ENCODE assay signal across 20 cellular contexts in genomic region chr16:50114357-50115129, GRCh38. TPM values are rescaled to one million over a fixed set of nuclear protein-coding genes. Genes with fewer than 3 reads are reported as not detected.
DNase-seq lines count a peak whose midpoint lies in the region; ATAC-seq, FAIRE-seq and TF ChIP-seq lines count a peak whose summit lies in the region.
"Had no signal": no experiment of that assay in that cellular context is flagged by ENCODE, and none has a peak within 500 bp of the region (broad histone marks: within the 10 kb centered on the region; RNA-seq: fewer than 3 reads in every experiment).

No MANE protein-coding gene starts in this region.

- H3K4me1 Mint-ChIP-seq in type B pancreatic cell (ENCODE audit: unreplicated experiment): no peaks in the 10 kb centered on the region
- H3K4me1 Mint-ChIP-seq: naive B cell had no signal

- H3K36me3 Mint-ChIP-seq in type B pancreatic cell: no peaks in the 10 kb centered on the region
- H3K36me3 Mint-ChIP-seq: activated CD8-positive, alpha-beta memory T cell treated with anti-CD3 and anti-CD28 coated beads, Interleukin-2, amount 10 ng/mL, durations not matched to agents 7 days and 5 days; naive B cell had no signal

- H3K27ac Mint-ChIP-seq in type B pancreatic cell: peak overlapping the region; percentile 57
- H3K27ac Mint-ChIP-seq: activated CD8-positive, alpha-beta memory T cell treated with anti-CD3 and anti-CD28 coated beads, Interleukin-2, amount 10 ng/mL, durations not matched to agents 7 days and 5 days; naive B cell had no signal

- DNase-seq in PC-9: peak; percentile 55 to 72
- DNase-seq in foreskin keratinocyte: peak; percentile 54 to 79
- DNase-seq in type B pancreatic cell (ENCODE audit: extremely low spot score, unreplicated experiment): no peak
- no peak for DNase-seq in GM19239 (ENCODE audit: insufficient read length, low spot score)
- DNase-seq in sigmoid colon: no peak
- DNase-seq: activated CD4-positive, alpha-beta T cell treated with anti-CD3 and anti-CD28 coated beads for 1 hour; activated CD8-positive, alpha-beta memory T cell treated with anti-CD3 and anti-CD28 coated beads, Interleukin-2, amount 10 ng/mL, durations not matched to agents 7 days and 5 days; central memory CD4-positive, alpha-beta T cell; naive B cell; NCI-H1417; NCI-H2171; NCI-H69; SK-N-SH; small intestine; stimulated activated CD4-positive, alpha-beta T cell treated with anti-CD3 and anti-CD28 coated beads, Interleukin-4, amount 100 ng/mL, for 4 hours had no signal

- no peaks in the 10 kb centered on the region for H3F3A ChIP-seq in PC-9 (ENCODE audit: insufficient read depth, low read depth)

- POLR2A ChIA-PET in HEK293 (lab: Yijun Ruan, JAX): no interaction called here
- POLR2A ChIA-PET in PC-9 (lab: Charles Lee; ENCODE audit: unreplicated experiment): no interaction called here

- no TSS peak for BruUV-seq in PC-9 (replicated peaks; lab: Mats Ljungman, UMichigan)

- no peak overlapping the region for H3K27ac ChIP-seq in HEK293 (ENCODE audit: extremely low read depth, low read depth, low read length)
- peak overlapping the region; percentile 33; the same call in 1 of the 2 replicates for H3K27ac ChIP-seq in PC-9
- H3K27ac ChIP-seq in foreskin keratinocyte: no peak overlapping the region
- H3K27ac ChIP-seq in sigmoid colon: no peak overlapping the region
- H3K27ac ChIP-seq: BLaER1, suprapubic skin had no signal

- no peaks in the 10 kb centered on the region for H4K20me1 ChIP-seq in PC-9 (ENCODE audit: insufficient read depth)
- H4K20me1 ChIP-seq: BLaER1 had no signal

- no peaks in the 10 kb centered on the region; the same call in 1 of the 2 replicates for H3K9me2 ChIP-seq in PC-9 (ENCODE audit: insufficient read depth)
- H3K9me2 ChIP-seq: SK-N-SH had no signal

- TF ChIP-seq CTCF in HEK293 (tag by site-specific recombination; IDR thresholded peaks at IDR 0.05): no peak
- no peak for TF ChIP-seq CTCF in PC-9 (conservative IDR thresholded peaks at IDR 0.05)
- no peak for TF ChIP-seq CTCF in foreskin keratinocyte (conservative IDR thresholded peaks at IDR 0.05)
- TF ChIP-seq CTCF in type B pancreatic cell (conservative IDR thresholded peaks at IDR 0.05): no peak
- TF ChIP-seq CTCF in sigmoid colon (IDR thresholded peaks at IDR 0.05): no peak

- ATAC-seq in foreskin keratinocyte: peak; percentile 78
- ATAC-seq in HG03432 (IDR thresholded peaks at IDR 0.05; ENCODE audit: unreplicated experiment): no peak
- ATAC-seq: activated CD8-positive, alpha-beta memory T cell treated with anti-CD3 and anti-CD28 coated beads, Interleukin-2, amount 10 ng/mL, durations not matched to agents 7 days and 5 days had no signal

- H3K4me3 Mint-ChIP-seq in type B pancreatic cell: no peak overlapping the region
- H3K4me3 Mint-ChIP-seq: activated CD8-positive, alpha-beta memory T cell treated with anti-CD3 and anti-CD28 coated beads, Interleukin-2, amount 10 ng/mL, durations not matched to agents 7 days and 5 days; naive B cell had no signal

- no peaks in the 10 kb centered on the region for H3K79me2 ChIP-seq in PC-9 (ENCODE audit: low read depth)

- TF ChIP-seq EP300 in sigmoid colon (IDR thresholded peaks at IDR 0.05): no peak

- H3K4me3 ChIP-seq in HEK293 (ENCODE audit: low read depth, low read length) (no peak overlapping the region), PC-9 (no peak overlapping the region), sigmoid colon (no peak overlapping the region)
- H3K4me3 ChIP-seq: BLaER1, lung, suprapubic skin had no signal

- TF ChIP-seq POLR2A in sigmoid colon (IDR thresholded peaks at IDR 0.05): no peak

- no peaks in the 10 kb centered on the region for H3K27me3 ChIP-seq in PC-9 (ENCODE audit: insufficient read depth, low read depth)
- no peaks in the 10 kb centered on the region for H3K27me3 ChIP-seq in foreskin keratinocyte
- H3K27me3 ChIP-seq in sigmoid colon: no peaks in the 10 kb centered on the region
- H3K27me3 ChIP-seq: BLaER1, suprapubic skin had no signal

- H3K9me3 ChIP-seq in HEK293 (ENCODE audit: control insufficient read depth, insufficient read depth, low read depth, low read length): no peaks in the 10 kb centered on the region
- H3K9me3 ChIP-seq in PC-9 (ENCODE audit: insufficient read depth, low read depth): no peaks in the 10 kb centered on the region
- H3K9me3 ChIP-seq in sigmoid colon: no peaks in the 10 kb centered on the region
- H3K9me3 ChIP-seq: BLaER1, SK-N-SH, suprapubic skin had no signal

- H2AFZ ChIP-seq in PC-9: peak overlapping the region; percentile 40; the same call in 1 of the 2 replicates

- FAIRE-seq in GM19239 (lab: Jason Lieb, UNC): no peak
- FAIRE-seq: small intestine had no signal

- H3K27me3 Mint-ChIP-seq in type B pancreatic cell: no peaks in the 10 kb centered on the region
- H3K27me3 Mint-ChIP-seq: activated CD8-positive, alpha-beta memory T cell treated with anti-CD3 and anti-CD28 coated beads, Interleukin-2, amount 10 ng/mL, durations not matched to agents 7 days and 5 days had no signal

- CTCF ChIA-PET in HEK293 (lab: Yijun Ruan, JAX) (no interaction called here), PC-9 (lab: Charles Lee) (no interaction called here)

- H3K36me3 ChIP-seq in HEK293 (ENCODE audit: control insufficient read depth in 2 of 2, insufficient read depth in 1 of 2, low read length in 2 of 2) (no peaks in the 10 kb centered on the region), PC-9 (ENCODE audit: low read depth) (no peaks in the 10 kb centered on the region), sigmoid colon (no peaks in the 10 kb centered on the region)
- H3K36me3 ChIP-seq: BLaER1, suprapubic skin had no signal

- peak overlapping the region; percentile 32 for H3K4me2 ChIP-seq in PC-9
- H3K4me2 ChIP-seq: BLaER1, SK-N-SH had no signal

- H3K9me3 Mint-ChIP-seq in type B pancreatic cell: no peaks in the 10 kb centered on the region
- H3K9me3 Mint-ChIP-seq: naive B cell had no signal

- intact Hi-C loops in PC-9 (cut with micrococcal nuclease; ENCODE audit: unreplicated experiment): no loop called here
- intact Hi-C loops in sigmoid colon (cut with DNase I): no loop called here

- H3K4me1 ChIP-seq in HEK293 (ENCODE audit: control insufficient read depth, insufficient read depth, low read length): no peaks in the 10 kb centered on the region
- H3K4me1 ChIP-seq in PC-9 (replicated peaks; ENCODE audit: insufficient read depth): peaks cover 10% of the 10 kb centered on the region
- peaks cover 8% of the 10 kb centered on the region for H3K4me1 ChIP-seq in foreskin keratinocyte
- H3K4me1 ChIP-seq in sigmoid colon: no peaks in the 10 kb centered on the region
- H3K4me1 ChIP-seq: BLaER1, suprapubic skin had no signal

- 81 to 90% methylated on average over 8 of the region's 8 CpGs for WGBS in sigmoid colon, 2 donors

TF ChIP-seq in HEK293, 187 proteins besides CTCF, POLR2A, EP300 and RAD21 (continues in another document):
- TF ChIP-seq ZNF585B (tag by site-specific recombination; IDR thresholded peaks at IDR 0.05): no peak
- TF ChIP-seq ZNF37A (tag by site-specific recombination; IDR thresholded peaks at IDR 0.05): no peak
- no peak for TF ChIP-seq ZNF18 (tag by site-specific recombination; IDR thresholded peaks at IDR 0.05)
- no peak for TF ChIP-seq ZNF645 (tag by site-specific recombination; IDR thresholded peaks at IDR 0.05)
- no peak for TF ChIP-seq ZNF571 (tag by site-specific recombination; IDR thresholded peaks at IDR 0.05)
- TF ChIP-seq ZNF433 (tag by site-specific recombination; IDR thresholded peaks at IDR 0.05; ENCODE audit: low read depth): no peak
- TF ChIP-seq ZNF404 (tag by site-specific recombination; IDR thresholded peaks at IDR 0.05): no peak
- TF ChIP-seq ZFHX2 (tag by site-specific recombination; conservative IDR thresholded peaks at IDR 0.05): peak; percentile 73
- TF ChIP-seq ZNF423 (tag by site-specific recombination; IDR thresholded peaks at IDR 0.05): no peak
- TF ChIP-seq ZNF580 (tag by site-specific recombination; IDR thresholded peaks at IDR 0.05): no peak
- no peak for TF ChIP-seq ZNF202 (tag by site-specific recombination; IDR thresholded peaks at IDR 0.05; ENCODE audit: borderline replicate concordance)

RNA-seq across cellular contexts. Expression of gene TENT4B, which starts 38.6 kb away (rescaled TPM):
- 6.1 and 11.4 TPM in 2 replicates for total RNA-seq in PC-9 (2021)
- total RNA-seq in foreskin keratinocyte: 11.5 and 13.3 TPM in 2 replicates
- polyA plus RNA-seq in foreskin keratinocyte: 3.1 and 4.1 TPM in 2 replicates
- total RNA-seq in type B pancreatic cell (ENCODE audit: low replicate concordance): 13.1 and 14.1 TPM in 2 replicates
- 10 to 100 TPM; 14.9 to 23.5 (median 20.0) TPM for total RNA-seq in sigmoid colon
- 1 to 10 TPM; 3.6 to 5.0 (median 4.2) TPM for polyA plus RNA-seq in sigmoid colon

RNA-seq across cellular contexts. Expression of gene HEATR3, which starts 48.8 kb away (rescaled TPM):
- total RNA-seq in PC-9 (2021): 11.5 and 14.3 TPM in 2 replicates
- 18.9 and 21.4 TPM in 2 replicates for total RNA-seq in foreskin keratinocyte
- polyA plus RNA-seq in foreskin keratinocyte: 6.9 and 8.8 TPM in 2 replicates
- total RNA-seq in type B pancreatic cell (ENCODE audit: low replicate concordance): 16.7 and 17.9 TPM in 2 replicates
- total RNA-seq in sigmoid colon: 10 to 100 TPM; 14.0 to 20.5 (median 15.1) TPM
- polyA plus RNA-seq in sigmoid colon: 10 to 100 TPM in 1 of 3 donors, 1 to 10 TPM in 2; 5.4 to 13.1 (median 7.2) TPM

Comparison
In these comparisons a context has a peak if more than half of its experiments do, and no peak if none do; other contexts are left out.
1. DNase-seq: peak in PC-9 (2 of 2) and foreskin keratinocyte (2 of 2); none in type B pancreatic cell (single experiment), GM19239 (single experiment) and sigmoid colon (single experiment).